In genomic region chr5:68817696-68818695, GRCh38 we compare ENCODE assay signal across 18 cellular contexts.
DNase-seq lines count a peak whose midpoint lies in the region; ATAC-seq and TF ChIP-seq lines count a peak whose summit lies in the region.
"Had no signal": no experiment of that assay in that cellular context is flagged by ENCODE, and none has a peak within 500 bp of the region (broad histone marks: within the 10 kb centered on the region; RNA-seq: fewer than 3 reads in every experiment).

No MANE protein-coding gene starts in this region.

- BruUV-seq in Calu3 (replicated peaks; lab: Mats Ljungman, UMichigan): no TSS peak
- no TSS peak for BruUV-seq in OCI-LY7 (replicated peaks; lab: Mats Ljungman, UMichigan)

- H3K9me3 Mint-ChIP-seq in WTC11 (peaks cover 7% of the 10 kb centered on the region), Calu3 (ENCODE audit: low read depth, unreplicated experiment) (no peaks in the 10 kb centered on the region)
- H3K9me3 Mint-ChIP-seq: activated T-cell treated with anti-CD3 and anti-CD28 coated beads, Interleukin-2, amount 50 U/mL, for 4 hours had no signal

- POLR2A ChIA-PET in WTC11 (lab: Charles Lee): no interaction called here
- POLR2A ChIA-PET in OCI-LY7 (lab: Charles Lee): no interaction called here

- DNase-seq in WTC11 (ENCODE audit: low spot score): peak; percentile 46
- DNase-seq in hippocampal formation (lab: John Stamatoyannopoulos, UW): peak; percentile 52 to 86
- DNase-seq in pons (ENCODE audit: low spot score): peak; percentile 84
- DNase-seq in activated T-cell treated with anti-CD3 and anti-CD28 coated beads, Interleukin-2, amount 50 U/mL, for 48 hours: no peak
- no peak for DNase-seq in GM13977 (ENCODE audit: low spot score)
- no peak for DNase-seq in Calu3
- DNase-seq in OCI-LY7 (ENCODE audit: low spot score): no peak
- DNase-seq: activated T-cell treated with anti-CD3 and anti-CD28 coated beads, Interleukin-2, amount 50 U/mL, for 4 hours; immature natural killer cell; mucosa of descending colon; NCI-H2081 treated with DMSO at 0.1 percent for 48 hours; Right ventricle myocardium superior; T-helper 2 cell; transverse colon had no signal

- no peak overlapping the region for H2AFZ ChIP-seq in OCI-LY7 (ENCODE audit: low read length)

- H3K79me2 ChIP-seq in OCI-LY7 (ENCODE audit: insufficient read depth, low read depth, low read length): no peaks in the 10 kb centered on the region

- no peak overlapping the region for H3K4me3 ChIP-seq in OCI-LY7 (ENCODE audit: low read depth, low read length, poor library complexity, severe bottlenecking)
- H3K4me3 ChIP-seq: mucosa of descending colon, transverse colon had no signal

- H3K4me1 ChIP-seq in ES-I3 (ENCODE audit: insufficient read depth, low read length) (peaks cover 19% of the 10 kb centered on the region), OCI-LY7 (ENCODE audit: insufficient read depth, low read length, poor library complexity, severe bottlenecking) (no peaks in the 10 kb centered on the region)
- H3K4me1 ChIP-seq: transverse colon had no signal

- peaks cover 4% of the 10 kb centered on the region for H3K36me3 Mint-ChIP-seq in WTC11
- H3K36me3 Mint-ChIP-seq in Calu3 (ENCODE audit: insufficient read depth, unreplicated experiment): no peaks in the 10 kb centered on the region
- H3K36me3 Mint-ChIP-seq: immature natural killer cell had no signal

- H3K27ac Mint-ChIP-seq in WTC11 (peak overlapping the region; percentile 92), Calu3 (ENCODE audit: unreplicated experiment) (no peak overlapping the region)
- H3K27ac Mint-ChIP-seq: immature natural killer cell had no signal

- TF ChIP-seq CTCF in WTC11 (IDR thresholded peaks at IDR 0.05) (no peak), GM13977 (IDR thresholded peaks at IDR 0.05; ENCODE audit: extremely low read depth, insufficient read depth, missing control alignments) (no peak), Calu3 (IDR thresholded peaks at IDR 0.05; ENCODE audit: unreplicated experiment) (no peak), OCI-LY7 (conservative IDR thresholded peaks at IDR 0.05; ENCODE audit: low read length) (no peak)

- intact Hi-C loops in Calu3 (cut with micrococcal nuclease; ENCODE audit: unreplicated experiment): no loop called here
- intact Hi-C loops in OCI-LY7 (cut with micrococcal nuclease; ENCODE audit: unreplicated experiment): no loop called here

- H3K9me3 ChIP-seq in ES-I3 (ENCODE audit: control insufficient read depth, insufficient read depth, low read length) (0 out of 2 replicates have a peak, but pooled peaks cover 2% of the 10 kb centered on the region), OCI-LY7 (ENCODE audit: low read length) (no peaks in the 10 kb centered on the region)
- H3K9me3 ChIP-seq: mucosa of descending colon, transverse colon had no signal

- no peak overlapping the region for H3K27ac ChIP-seq in OCI-LY7 (ENCODE audit: low read depth, low read length, poor library complexity, severe bottlenecking)
- H3K27ac ChIP-seq: C4-2B, HL-60, transverse colon had no signal

- CTCF ChIA-PET in WTC11 (lab: Charles Lee) (interaction anchor here (0.6 kb wide), 3 partner anchors 26 to 390 kb away, joined by 3 read pairs; no protein-coding TSS in a partner anchor), Calu3 (lab: Charles Lee) (no interaction called here), OCI-LY7 (lab: Charles Lee; ENCODE audit: unreplicated experiment) (no interaction called here)

- H4K20me1 ChIP-seq in OCI-LY7 (ENCODE audit: insufficient read depth, low read length): no peaks in the 10 kb centered on the region

- H3K4me2 ChIP-seq in OCI-LY7 (ENCODE audit: low read length): no peak overlapping the region

- H3K4me1 Mint-ChIP-seq in WTC11 (peaks cover 38% of the 10 kb centered on the region), Calu3 (ENCODE audit: low read depth, unreplicated experiment) (no peaks in the 10 kb centered on the region)
- H3K4me1 Mint-ChIP-seq: immature natural killer cell had no signal

- H3K9ac ChIP-seq in ES-I3 (ENCODE audit: low read depth, low read length): peak overlapping the region; percentile 7; the same call in 1 of the 2 replicates

- H3K4me3 Mint-ChIP-seq in WTC11: no peak overlapping the region
- no peak overlapping the region for H3K4me3 Mint-ChIP-seq in Calu3 (ENCODE audit: low read depth, unreplicated experiment)
- H3K4me3 Mint-ChIP-seq: activated T-cell treated with anti-CD3 and anti-CD28 coated beads, Interleukin-2, amount 50 U/mL, for 4 hours; immature natural killer cell had no signal

- no peaks in the 10 kb centered on the region for H3K36me3 ChIP-seq in ES-I3 (ENCODE audit: insufficient read depth, low read length)
- H3K36me3 ChIP-seq in OCI-LY7 (ENCODE audit: insufficient read depth, low read length): no peaks in the 10 kb centered on the region
- H3K36me3 ChIP-seq: transverse colon had no signal

- in situ Hi-C loops in GM13977 (cut with MboI; ENCODE audit: low pct_unique_long_range_greater_than_20kb, low sequenced_read_pairs, unreplicated experiment): no loop called here

- H3K9me2 ChIP-seq in OCI-LY7 (ENCODE audit: insufficient read depth, low read length): no peaks in the 10 kb centered on the region

- peak; percentile 93 for ATAC-seq in WTC11
- ATAC-seq: activated T-cell treated with anti-CD3 and anti-CD28 coated beads, Interleukin-2, amount 50 U/mL, for 4 hours; HCT116; mucosa of descending colon had no signal

- H3K27me3 Mint-ChIP-seq in WTC11 (ENCODE audit: low read depth) (no peaks in the 10 kb centered on the region), Calu3 (ENCODE audit: unreplicated experiment) (peaks cover 27% of the 10 kb centered on the region)

TF ChIP-seq in WTC11, 78 proteins besides CTCF, POLR2A, EP300 and RAD21:
- TF ChIP-seq FOXK1 (CRISPR knock-in tag; IDR thresholded peaks at IDR 0.05) (no peak), ZNF219 (CRISPR knock-in tag; IDR thresholded peaks at IDR 0.05; ENCODE audit: borderline replicate concordance) (no peak), ZNF281 (CRISPR knock-in tag; IDR thresholded peaks at IDR 0.05) (no peak), ZNF263 (CRISPR knock-in tag; IDR thresholded peaks at IDR 0.05; ENCODE audit: low read depth) (no peak), ZNF416 (CRISPR knock-in tag; IDR thresholded peaks at IDR 0.05) (no peak), KAT7 (CRISPR knock-in tag; IDR thresholded peaks at IDR 0.05; ENCODE audit: borderline replicate concordance) (no peak), NFATC4 (CRISPR knock-in tag; IDR thresholded peaks at IDR 0.05) (no peak), CREM (CRISPR knock-in tag; IDR thresholded peaks at IDR 0.05) (no peak), E2F1 (CRISPR knock-in tag; IDR thresholded peaks at IDR 0.05) (no peak)

Comparison
In these comparisons a context has a peak if more than half of its experiments do, and no peak if none do; other contexts are left out.
1. DNase-seq: peak in WTC11 (single experiment), hippocampal formation (2 of 2) and pons (single experiment); none in activated T-cell treated with anti-CD3 and anti-CD28 coated beads, Interleukin-2, amount 50 U/mL, for 48 hours (0 of 2), GM13977 (single experiment), Calu3 (single experiment) and OCI-LY7 (single experiment).